In the genomic region with DNA sequence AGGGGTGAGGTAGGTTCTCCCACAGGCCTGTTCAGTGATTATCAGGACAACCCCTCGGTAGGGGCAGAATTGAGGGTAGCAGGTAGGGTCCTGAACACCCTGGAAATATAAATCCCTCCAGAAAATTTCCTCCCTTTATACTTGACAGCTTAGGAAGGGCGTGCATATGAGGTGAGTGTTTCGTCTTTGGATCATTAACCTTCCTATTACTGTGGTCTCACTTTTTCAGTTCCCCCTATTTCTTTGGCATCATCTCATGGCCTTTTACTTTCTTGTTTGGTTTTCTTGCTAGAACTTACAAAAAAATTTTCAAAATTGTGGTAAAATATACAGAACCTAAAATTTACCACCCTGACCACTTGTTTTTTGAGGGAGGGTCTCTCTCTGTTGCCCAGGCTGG, we compare ENCODE assay signal across 1 cellular context.
TF ChIP-seq lines count a peak whose summit lies in the region.

No MANE protein-coding gene starts in this region.

TF ChIP-seq in endothelial cell of umbilical vein, 7 proteins besides CTCF, POLR2A, EP300 and RAD21:
- TF ChIP-seq MAX (IDR thresholded peaks at IDR 0.05; ENCODE audit: insufficient read depth, insufficient read length) (no peak), POLR2AphosphoS5 (IDR thresholded peaks at IDR 0.05; ENCODE audit: insufficient read depth, low read depth, low read length) (no peak), MYC (IDR thresholded peaks at IDR 0.05; ENCODE audit: low read depth, low read length) (no peak), FOS (IDR thresholded peaks at IDR 0.05; ENCODE audit: borderline replicate concordance, insufficient read depth, low read length) (no peak), EZH2 (IDR thresholded peaks at IDR 0.05; ENCODE audit: borderline replicate concordance, low read depth, low read length, severe bottlenecking) (no peak), GATA2 (IDR thresholded peaks at IDR 0.05; ENCODE audit: insufficient read depth, insufficient read length, low read depth, low read length) (no peak), JUN (IDR thresholded peaks at IDR 0.05; ENCODE audit: borderline replicate concordance, insufficient read depth, insufficient read length, low read depth) (no peak)
TF ChIP-seq in endothelial cell of umbilical vein: peak in this region for 0.
